28 cellular contexts compared by ENCODE assay signal in the genomic region with DNA sequence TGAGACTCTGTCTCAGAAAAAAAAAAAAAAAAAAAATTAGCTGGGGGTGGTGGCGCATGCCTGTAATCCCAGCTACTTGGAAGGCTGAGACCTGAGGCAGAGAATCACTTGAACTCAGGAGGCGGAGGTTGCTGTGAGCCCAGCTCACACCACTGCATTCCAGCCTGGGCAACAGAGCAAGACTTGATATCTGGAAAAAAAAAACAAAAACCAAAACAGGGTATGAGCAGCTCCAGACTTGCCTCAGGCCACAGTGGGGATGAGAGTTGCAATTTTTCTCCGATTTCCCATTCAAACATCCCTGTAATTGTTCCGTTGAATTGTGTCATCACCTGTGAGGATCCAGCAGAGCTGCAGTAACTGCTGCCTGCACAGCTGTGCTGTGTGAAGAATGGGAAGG.
DNase-seq lines count a peak whose midpoint lies in the region; TF ChIP-seq lines count a peak whose summit lies in the region.
"Had no signal": no experiment of that assay in that cellular context is flagged by ENCODE, and none has a peak within 500 bp of the region (broad histone marks: within the 10 kb centered on the region; RNA-seq: fewer than 3 reads in every experiment).

No MANE protein-coding gene starts in this region.

- no peak overlapping the region for H2BK5ac ChIP-seq in trophoblast cell (ENCODE audit: low read depth, low read length, poor library complexity)

- no peak overlapping the region for H3K18ac ChIP-seq in trophoblast cell (ENCODE audit: low read length)

- H3K79me1 ChIP-seq in trophoblast cell (ENCODE audit: low read length): no peaks in the 10 kb centered on the region

- H4K12ac ChIP-seq in trophoblast cell (ENCODE audit: low read depth, low read length): no peak overlapping the region

- no peak overlapping the region for H4K91ac ChIP-seq in trophoblast cell (ENCODE audit: low read depth, low read length)

- TF ChIP-seq CTCF in fibroblast of pulmonary artery (IDR thresholded peaks at IDR 0.05; ENCODE audit: low read length, missing control alignments): no peak
- no peak for TF ChIP-seq CTCF in GM13977 (IDR thresholded peaks at IDR 0.05; ENCODE audit: extremely low read depth, insufficient read depth, missing control alignments)

- DNase-seq in HPDE6-E6E7 (ENCODE audit: extremely low spot score) (peak; percentile 13), SK-MEL-5 (ENCODE audit: low read depth, low spot score) (peak; percentile 95), fibroblast of pulmonary artery (ENCODE audit: low read depth) (peak; percentile 15), trophoblast cell (peak; percentile 74 to 89), head of caudate nucleus (no peak), T-helper 1 cell (no peak), GM13977 (ENCODE audit: low spot score) (no peak)
- DNase-seq: AML-193; CD4-positive, alpha-beta T cell; EL; GDM1; H9; HFFc6; KBM-7; MG63; NCI-H1105 treated with DMSO at 0.1 percent for 48 hours; NCI-H1694; NCI-H2029 treated with DMSO at 0.1 percent for 48 hours; NCI-H446 treated with DMSO at 0.1 percent for 48 hours; NCI-H526; NCI-H82; NK-92 treated with Interleukin-12 subunit alpha and Interleukin-12 subunit beta, amount 100 ng/mL, for 24 hours; PC-3 had no signal

- H2AK5ac ChIP-seq in trophoblast cell (ENCODE audit: low read length): no peak overlapping the region

- H3K27me3 ChIP-seq in trophoblast cell (ENCODE audit: insufficient read depth, low read length): no peaks in the 10 kb centered on the region
- H3K27me3 ChIP-seq: BLaER1 treated with 17β-estradiol and CSF1 and Interleukin-3, amounts not matched to agents 10 nM and 100 nM; MG63; SJCRH30 had no signal

- H2AFZ ChIP-seq in trophoblast cell (ENCODE audit: insufficient read depth, low read length, poor library complexity): no peak overlapping the region
- H2AFZ ChIP-seq: GM23338 had no signal

- intact Hi-C loops in head of caudate nucleus (cut with DNase I): loop anchor here (10.0 kb wide), 1 partner anchor 130 kb away; no protein-coding TSS in a partner anchor

- no peak overlapping the region for H2BK120ac ChIP-seq in trophoblast cell (ENCODE audit: insufficient read depth, low read length, poor library complexity)

- H3K9ac ChIP-seq in trophoblast cell (ENCODE audit: low read length): no peak overlapping the region
- H3K9ac ChIP-seq: BLaER1 treated with 17β-estradiol and CSF1 and Interleukin-3, amounts not matched to agents 10 nM and 100 nM had no signal

- H3K14ac ChIP-seq in trophoblast cell (ENCODE audit: low read length): no peak overlapping the region

- no peaks in the 10 kb centered on the region for H3K79me2 ChIP-seq in trophoblast cell (ENCODE audit: control insufficient read depth, insufficient read depth, low read length, poor library complexity)

- peaks cover 4% of the 10 kb centered on the region in 2 experiments for H3K4me1 ChIP-seq in trophoblast cell (ENCODE audit: control insufficient read depth in 1 of 2, insufficient read depth in 2 of 2, low read length in 2 of 2)
- H3K4me1 ChIP-seq: SJCRH30 had no signal

- H2BK12ac ChIP-seq in trophoblast cell (ENCODE audit: low read length): no peak overlapping the region

- no peak overlapping the region for H3K4ac ChIP-seq in trophoblast cell (ENCODE audit: low read depth, low read length)

- no peak overlapping the region for H4K8ac ChIP-seq in trophoblast cell (ENCODE audit: low read depth, low read length)

- H3K23ac ChIP-seq in trophoblast cell (ENCODE audit: low read length): no peak overlapping the region

- no peaks in the 10 kb centered on the region for H3K9me3 ChIP-seq in trophoblast cell (ENCODE audit: insufficient read depth, low read depth, low read length)
- H3K9me3 ChIP-seq: A549, MG63, SJCRH30 had no signal

- H3K36me3 ChIP-seq in trophoblast cell (ENCODE audit: control insufficient read depth in 1 of 2, insufficient read depth in 2 of 2, low read length in 2 of 2): peaks cover 10 to 15% of the 10 kb centered on the region in 2 experiments
- H3K36me3 ChIP-seq: SJCRH30 had no signal

- H3K4me3 ChIP-seq in fibroblast of pulmonary artery (replicated peaks; ENCODE audit: low read depth, low read length): no peak overlapping the region
- no peak overlapping the region for H3K4me3 ChIP-seq in trophoblast cell (ENCODE audit: low read depth, low read length)
- H3K4me3 ChIP-seq: A549; BLaER1 treated with 17β-estradiol and CSF1 and Interleukin-3, amounts not matched to agents 10 nM and 100 nM; GM12878; GM23338; MG63; SJCRH30 had no signal

- H3K4me2 ChIP-seq in trophoblast cell (ENCODE audit: low read length): no peak overlapping the region
- H3K4me2 ChIP-seq: A549, GM23338 had no signal

- in situ Hi-C loops in SK-MEL-5 (cut with HindIII; ENCODE audit: low pct_unique_long_range_greater_than_20kb, low sequenced_read_pairs) (no loop called here), GM13977 (cut with MboI; ENCODE audit: low pct_unique_long_range_greater_than_20kb, low sequenced_read_pairs, unreplicated experiment) (no loop called here)

- no CpG with 5 or more reads among the region's 4 CpGs for WGBS in trophoblast cell (ENCODE audit: extremely low coverage, insufficient coverage, insufficient read length)

- no peak overlapping the region for H3K27ac ChIP-seq in trophoblast cell (ENCODE audit: low read depth, low read length)
- H3K27ac ChIP-seq: A549; BLaER1 treated with 17β-estradiol and CSF1 and Interleukin-3, amounts not matched to agents 10 nM and 100 nM; SJCRH30 had no signal

Comparison
In these comparisons a context has a peak if more than half of its experiments do, and no peak if none do; other contexts are left out.
1. DNase-seq: peak in HPDE6-E6E7 (single experiment), SK-MEL-5 (single experiment), fibroblast of pulmonary artery (single experiment) and trophoblast cell (2 of 2); none in head of caudate nucleus (0 of 42), T-helper 1 cell (0 of 5) and GM13977 (single experiment).